Comparison of ENCODE assay signal across 22 cellular contexts in the genomic region with DNA sequence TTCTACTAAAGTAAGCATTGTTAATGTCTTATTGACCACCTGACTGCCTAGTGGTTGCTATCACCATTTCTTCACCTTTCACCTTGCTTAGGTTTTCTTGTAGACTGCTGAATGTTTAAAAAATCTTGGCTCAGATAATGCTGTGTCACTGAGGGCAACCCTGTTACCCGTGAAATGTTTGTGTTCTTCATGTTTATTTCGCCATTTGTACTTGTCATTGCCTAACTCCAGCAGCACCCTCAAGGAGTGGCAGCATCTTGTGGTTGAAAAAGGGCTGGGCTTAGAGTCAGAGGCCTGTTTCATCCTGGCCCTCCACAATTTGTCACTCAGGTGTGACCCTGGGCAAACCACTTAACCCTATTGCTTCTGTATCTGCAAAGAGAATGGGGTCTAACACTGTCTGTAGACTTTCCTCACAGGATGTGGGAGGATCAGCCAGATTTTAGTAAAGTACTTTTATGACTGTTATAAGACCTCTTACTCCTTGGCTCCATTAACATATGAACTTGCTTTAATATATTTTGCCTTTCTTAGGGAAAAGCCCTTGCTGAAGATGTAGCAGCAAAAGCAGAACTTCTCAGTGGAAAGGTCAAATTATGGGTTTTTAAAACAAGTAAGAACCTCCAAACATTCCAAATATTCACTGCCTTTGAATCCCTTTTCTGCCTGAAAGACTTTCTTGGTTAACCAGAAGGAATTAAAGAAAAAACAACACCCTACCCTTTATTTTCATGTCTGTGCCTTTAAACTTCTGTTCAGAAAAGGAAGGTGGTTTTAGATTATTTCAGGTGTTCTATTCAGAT.
DNase-seq lines count a peak whose midpoint lies in the region; TF ChIP-seq lines count a peak whose summit lies in the region.
"Had no signal": no experiment of that assay in that cellular context is flagged by ENCODE, and none has a peak within 500 bp of the region (broad histone marks: within the 10 kb centered on the region; RNA-seq: fewer than 3 reads in every experiment).

No MANE protein-coding gene starts in this region.

- H2AK5ac ChIP-seq in mesendoderm (ENCODE audit: low read length), result no peak overlapping the region

- peak; percentile 37 to 72 for DNase-seq in HL-60 (ENCODE audit: low read depth in 1 of 2, low spot score in 1 of 2)
- DNase-seq in NOMO-1 (lab: John Stamatoyannopoulos, UW; ENCODE audit: unreplicated experiment in 2 of 2), result peak; percentile 11 to 30
- DNase-seq in mammary epithelial cell, result peak; percentile 78
- DNase-seq in mesendoderm, result peak; percentile 14
- DNase-seq in D341Med (ENCODE audit: low spot score), result no peak
- no peak for DNase-seq in activated CD4-positive, CD25-positive, alpha-beta regulatory T cell treated with anti-CD3 and anti-CD28 coated beads, Interleukin-2, amount 50 U/mL, for 72 hours
- DNase-seq in UCSD-AML1 (lab: John Stamatoyannopoulos, UW; ENCODE audit: unreplicated experiment), result no peak
- DNase-seq: activated CD4-positive, alpha-beta memory T cell treated with anti-CD3 and anti-CD28 coated beads for 36 hours; activated naive CD4-positive, alpha-beta T cell treated with anti-CD3 and anti-CD28 coated beads, Interleukin-2, amount 50 U/mL, for 16 hours; activated T-cell treated with anti-CD3 and anti-CD28 coated beads, Interleukin-2, amount 50 U/mL, for 1 hour; AML-193; COR-L47; esophagus squamous epithelium; immature natural killer cell; KBM-7; naive B cell; NCI-H1436; stimulated activated CD4-positive, alpha-beta T cell treated with anti-CD3 and anti-CD28 coated beads, Interleukin-2, amount 100 ng/mL, for 24 hours; stomach; T-helper 1 cell; WERI-Rb-1 had no signal

- H3K79me1 ChIP-seq in mesendoderm (ENCODE audit: low read length), result no peaks in the 10 kb centered on the region

- H3K79me2 ChIP-seq in mammary epithelial cell (ENCODE audit: insufficient read depth, low read length) (no peaks in the 10 kb centered on the region), mesendoderm (ENCODE audit: control insufficient read depth, insufficient read depth, low read length) (no peaks in the 10 kb centered on the region)
- H3K79me2 ChIP-seq: parathyroid adenoma had no signal

- no peak overlapping the region for H2BK15ac ChIP-seq in mesendoderm (replicated peaks; ENCODE audit: low read depth)

- intact Hi-C loops in mammary epithelial cell (cut with micrococcal nuclease), result no loop called here

- in situ Hi-C loops in mammary epithelial cell (cut with MboI; ENCODE audit: low sequenced_read_pairs in 2 of 2), result no loop called here

- H3K9me3 ChIP-seq in mammary epithelial cell (replicated peaks; ENCODE audit: insufficient read depth, low read length), result no peaks in the 10 kb centered on the region

- no peak overlapping the region for H3K18ac ChIP-seq in mesendoderm (ENCODE audit: low read length)

- H3K4me3 ChIP-seq in HL-60 (replicated peaks; ENCODE audit: insufficient read depth, low read length), result no peak overlapping the region
- no peak overlapping the region for H3K4me3 ChIP-seq in mammary epithelial cell (replicated peaks in 1 of 3; ENCODE audit: insufficient read depth in 1 of 3, low read depth in 2 of 3, low read length in 3 of 3)
- no peak overlapping the region for H3K4me3 ChIP-seq in mesendoderm (ENCODE audit: low read length)
- H3K4me3 ChIP-seq: esophagus squamous epithelium, stomach had no signal

- 17% methylated on average over 2 of the region's 2 CpGs for WGBS in mammary epithelial cell (ENCODE audit: low coverage, missing lambda C conversion rate)
- no CpG with 5 or more reads among the region's 2 CpGs for WGBS in mesendoderm (ENCODE audit: extremely low coverage, insufficient coverage, low lambda C conversion rate)

- no peak overlapping the region for H2BK120ac ChIP-seq in mesendoderm (ENCODE audit: low read depth, low read length)

- H4K8ac ChIP-seq in mesendoderm (ENCODE audit: low read depth, low read length), result no peak overlapping the region

- no peaks in the 10 kb centered on the region for H3K36me3 ChIP-seq in mammary epithelial cell (ENCODE audit: insufficient read depth, low read length)
- H3K36me3 ChIP-seq in mesendoderm (ENCODE audit: control insufficient read depth, insufficient read depth, low read length), result no peaks in the 10 kb centered on the region
- H3K36me3 ChIP-seq: esophagus squamous epithelium, stomach, WERI-Rb-1 had no signal

- no peak overlapping the region for H3K9ac ChIP-seq in mammary epithelial cell (ENCODE audit: insufficient read depth, low read length)
- H3K9ac ChIP-seq in mesendoderm (ENCODE audit: low read length), result no peak overlapping the region
- H3K9ac ChIP-seq: parathyroid adenoma had no signal

- H3K4me1 ChIP-seq in mammary epithelial cell (ENCODE audit: insufficient read depth, low read length) (peaks cover 9% of the 10 kb centered on the region), mesendoderm (ENCODE audit: control insufficient read depth, low read depth, low read length) (no peaks in the 10 kb centered on the region)
- H3K4me1 ChIP-seq: parathyroid adenoma, stomach had no signal

- no peak overlapping the region for H2AFZ ChIP-seq in mammary epithelial cell (ENCODE audit: low read depth, low read length)
- H2AFZ ChIP-seq: parathyroid adenoma had no signal

- CTCF ChIA-PET in mammary epithelial cell (lab: Charles Lee; ENCODE audit: low non-redundant PET), result no interaction called here

- H3K23ac ChIP-seq in mesendoderm (ENCODE audit: low read length), result no peak overlapping the region

- no peak overlapping the region for H3K56ac ChIP-seq in mesendoderm (ENCODE audit: low read length)

- no peak overlapping the region for H4K5ac ChIP-seq in mesendoderm (ENCODE audit: low read length)

- H3K27me3 ChIP-seq in HL-60 (ENCODE audit: insufficient read depth, poor library complexity, severe bottlenecking) (no peaks in the 10 kb centered on the region), mammary epithelial cell (ENCODE audit: insufficient read depth, low read length) (no peaks in the 10 kb centered on the region), mesendoderm (ENCODE audit: insufficient read depth, low read length, poor library complexity) (no peaks in the 10 kb centered on the region)
- H3K27me3 ChIP-seq: esophagus squamous epithelium, stomach had no signal

- H2BK5ac ChIP-seq in mesendoderm (ENCODE audit: low read length), result no peak overlapping the region

- no peak overlapping the region for H3K4ac ChIP-seq in mesendoderm (ENCODE audit: low read depth, low read length)

- dilution Hi-C loops in mammary epithelial cell (cut with HindIII; ENCODE audit: low sequenced_read_pairs), result no loop called here

- no peaks in the 10 kb centered on the region for H4K20me1 ChIP-seq in mammary epithelial cell (ENCODE audit: insufficient read depth, low read length)

- no peak for TF ChIP-seq CTCF in HL-60 (IDR thresholded peaks at IDR 0.05; ENCODE audit: insufficient read depth, low read length)
- TF ChIP-seq CTCF in mammary epithelial cell (conservative IDR thresholded peaks at IDR 0.05 in 1 of 2, IDR thresholded peaks at IDR 0.05 in 1 of 2; ENCODE audit: extremely low read depth in 1 of 2, insufficient read depth in 1 of 2, low read depth in 1 of 2, low read length in 2 of 2), result peak in 1 of 2 donors; percentile 11

- H3K4me2 ChIP-seq in mammary epithelial cell (ENCODE audit: insufficient read depth, low read depth, low read length) (no peak overlapping the region), mesendoderm (ENCODE audit: low read length) (no peak overlapping the region)

- H3K27ac ChIP-seq in HL-60 (replicated peaks) (peak overlapping the region; percentile 22; the same call in 1 of the 2 replicates), mammary epithelial cell (ENCODE audit: insufficient read depth, low read depth, low read length) (no peak overlapping the region), mesendoderm (ENCODE audit: low read depth, low read length) (no peak overlapping the region)
- H3K27ac ChIP-seq: parathyroid adenoma, stomach, WERI-Rb-1 had no signal

- no TSS peak for BruUV-seq in mammary epithelial cell (replicated peaks; lab: Mats Ljungman, UMichigan)

Comparison
In these comparisons a context has a peak if more than half of its experiments do, and no peak if none do; other contexts are left out.
1. DNase-seq: peak in HL-60 (2 of 2), NOMO-1 (2 of 2), mammary epithelial cell (single experiment) and mesendoderm (single experiment); none in D341Med (single experiment), activated CD4-positive, CD25-positive, alpha-beta regulatory T cell treated with anti-CD3 and anti-CD28 coated beads, Interleukin-2, amount 50 U/mL, for 72 hours (single experiment) and UCSD-AML1 (single experiment).